12 cellular contexts compared by ENCODE assay signal in the genomic region with DNA sequence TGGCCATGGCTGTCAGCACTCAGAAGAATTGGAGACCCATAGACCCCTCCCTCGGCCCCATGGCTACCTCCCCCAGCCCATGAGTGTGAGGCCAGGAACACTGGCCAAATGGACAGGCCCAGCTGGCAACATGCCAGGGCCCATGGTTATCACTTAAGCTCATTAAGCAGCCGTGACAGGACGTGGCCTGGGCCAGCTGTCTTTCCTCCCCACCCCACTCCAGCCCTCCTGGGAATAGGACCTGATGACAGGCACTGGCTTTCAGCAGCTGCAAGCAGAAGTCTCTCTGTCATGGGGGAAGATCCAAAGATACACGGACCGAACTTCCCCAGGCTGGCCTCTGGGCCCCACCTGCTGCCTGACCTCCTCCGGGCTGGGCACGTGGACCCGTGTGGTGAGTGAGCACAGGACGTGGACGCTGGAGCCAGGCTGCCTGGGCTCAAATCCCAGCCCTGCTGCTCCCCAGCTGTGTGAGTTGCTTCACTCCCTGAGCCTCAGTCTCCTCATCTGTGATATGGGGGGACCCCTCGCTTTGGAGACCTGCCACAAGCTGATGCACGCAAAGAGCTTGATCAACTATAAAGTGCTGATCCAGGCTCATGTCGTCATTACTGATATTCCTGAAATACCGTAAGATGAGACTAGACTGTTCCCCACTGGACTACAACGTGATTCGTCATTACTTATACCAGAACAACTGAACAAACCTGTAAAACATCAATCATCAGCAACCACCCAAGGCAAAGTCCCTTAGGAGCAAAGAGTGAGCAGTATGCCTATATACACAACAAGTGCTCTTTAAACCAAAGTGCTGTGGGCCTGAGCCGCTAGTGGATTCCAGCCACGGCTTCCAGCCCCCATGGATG. TPM values are rescaled to one million over a fixed set of nuclear protein-coding genes. Genes with fewer than 3 reads are reported as not detected.
DNase-seq lines count a peak whose midpoint lies in the region; ATAC-seq and TF ChIP-seq lines count a peak whose summit lies in the region.
"Had no signal": no experiment of that assay in that cellular context is flagged by ENCODE, and none has a peak within 500 bp of the region (broad histone marks: within the 10 kb centered on the region; RNA-seq: fewer than 3 reads in every experiment).

No MANE protein-coding gene starts in this region.

- H3K9me3 ChIP-seq in osteoblast (ENCODE audit: low read depth, low read length), result no peaks in the 10 kb centered on the region
- H3K9me3 ChIP-seq: ascending aorta, Caco-2, SJSA1 had no signal

- no peak for TF ChIP-seq POLR2A in erythroblast (IDR thresholded peaks at IDR 0.05; ENCODE audit: low read length)

- H3K79me2 ChIP-seq in osteoblast (ENCODE audit: insufficient read depth, low read length), result no peaks in the 10 kb centered on the region

- H3K36me3 ChIP-seq in osteoblast (ENCODE audit: insufficient read depth, low read length), result no peaks in the 10 kb centered on the region
- H3K36me3 ChIP-seq: ascending aorta, SJSA1 had no signal

- ATAC-seq in GM18520 (IDR thresholded peaks at IDR 0.05; ENCODE audit: unreplicated experiment) (no peak), left lobe of liver (no peak)

- no peak overlapping the region for H2AFZ ChIP-seq in osteoblast (ENCODE audit: low read length)

- H3K27me3 ChIP-seq in osteoblast (ENCODE audit: insufficient read depth, low read length), result peaks cover 6% of the 10 kb centered on the region
- H3K27me3 ChIP-seq: ascending aorta, SJSA1 had no signal

- no peak overlapping the region for H3K4me3 ChIP-seq in osteoblast (ENCODE audit: insufficient read depth, low read length)
- H3K4me3 ChIP-seq: ascending aorta, SJSA1 had no signal

- DNase-seq in DMS79 (lab: John Stamatoyannopoulos, UW), result peak; percentile 32
- peak; percentile 14 for DNase-seq in NCI-H2227 treated with DMSO at 0.1 percent for 48 hours (lab: John Stamatoyannopoulos, UW)
- peak; percentile 22 to 48 for DNase-seq in erythroblast (lab: John Stamatoyannopoulos, UW)
- peak; percentile 83 for DNase-seq in osteoblast (ENCODE audit: insufficient read length, low spot score, missing footprints)
- DNase-seq in T-helper 1 cell, result no peak
- no peak for DNase-seq in cerebellar nuclear complex (lab: John Stamatoyannopoulos, UW)
- DNase-seq in left lobe of liver (ENCODE audit: low spot score), result no peak

- no peak overlapping the region for H3K4me2 ChIP-seq in osteoblast (ENCODE audit: insufficient read depth, low read length)

- no peak overlapping the region for H3K27ac ChIP-seq in osteoblast (ENCODE audit: low read depth, low read length)
- H3K27ac ChIP-seq: ascending aorta, SJSA1 had no signal

- no peaks in the 10 kb centered on the region for H3K4me1 ChIP-seq in osteoblast (ENCODE audit: insufficient read depth, low read length)
- H3K4me1 ChIP-seq: ascending aorta, SJSA1 had no signal

- TF ChIP-seq CTCF in osteoblast (IDR thresholded peaks at IDR 0.05; ENCODE audit: extremely low read depth, low read depth, low read length), result no peak

- H4K20me1 ChIP-seq in osteoblast (ENCODE audit: insufficient read depth, low read length), result no peaks in the 10 kb centered on the region

RNA-seq across cellular contexts. Expression of a gene that starts 22.0 kb away (rescaled TPM):
- total RNA-seq in osteoblast, result 2.5 and 2.9 TPM in 2 replicates
- 4.4 TPM for total RNA-seq in left lobe of liver
- total RNA-seq: Caco-2, skeletal muscle tissue had no signal

Comparison
In these comparisons a context has a peak if more than half of its experiments do, and no peak if none do; other contexts are left out.
1. DNase-seq: peak in DMS79 (single experiment), NCI-H2227 treated with DMSO at 0.1 percent for 48 hours (single experiment), erythroblast (2 of 2) and osteoblast (single experiment); none in T-helper 1 cell (0 of 5), cerebellar nuclear complex (0 of 2) and left lobe of liver (single experiment).